ENCODE assay signal across 2 cellular contexts in the genomic region with DNA sequence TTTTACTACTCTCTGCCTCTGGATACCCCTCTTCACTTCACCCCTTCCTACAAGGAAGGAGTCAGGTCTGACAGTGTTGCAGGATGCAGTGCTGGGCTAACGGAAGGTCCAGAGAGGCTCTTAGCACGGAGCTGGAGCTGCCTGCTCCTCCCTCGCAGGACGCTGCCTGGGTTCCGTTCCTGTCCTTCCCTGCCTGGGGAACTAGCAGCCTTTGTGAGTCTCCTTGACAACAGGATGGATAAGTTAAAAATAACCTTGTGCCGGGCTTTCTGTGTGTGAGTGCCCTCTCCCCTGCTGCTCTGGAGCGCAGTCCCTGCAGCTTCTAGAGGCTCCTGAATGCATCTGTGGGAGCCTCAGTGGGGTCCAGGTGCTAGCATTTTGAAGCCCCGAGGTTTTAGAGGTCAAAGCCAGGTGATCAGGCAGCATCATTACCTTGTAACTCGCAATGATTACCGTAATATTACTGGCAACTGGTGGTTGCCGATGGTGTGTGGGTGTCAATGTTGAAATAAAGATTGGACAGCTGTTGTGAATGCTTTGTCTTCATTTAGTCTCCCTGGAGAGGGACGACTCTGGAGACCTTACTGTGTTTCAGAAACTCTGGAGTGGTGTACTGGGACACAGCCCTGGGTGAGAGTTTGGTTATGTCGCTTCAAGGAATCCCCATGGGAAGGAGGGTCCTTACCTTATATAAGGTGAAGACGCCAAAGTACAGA.
TF ChIP-seq lines count a peak whose summit lies in the region.

No MANE protein-coding gene starts in this region.

TF ChIP-seq in GM23338, 12 proteins besides CTCF, POLR2A, EP300 and RAD21 (continued from another document):
- no peak for TF ChIP-seq CREB1 (CRISPR knock-in tag; IDR thresholded peaks at IDR 0.05; ENCODE audit: low read depth)
- TF ChIP-seq, protein P1, sequence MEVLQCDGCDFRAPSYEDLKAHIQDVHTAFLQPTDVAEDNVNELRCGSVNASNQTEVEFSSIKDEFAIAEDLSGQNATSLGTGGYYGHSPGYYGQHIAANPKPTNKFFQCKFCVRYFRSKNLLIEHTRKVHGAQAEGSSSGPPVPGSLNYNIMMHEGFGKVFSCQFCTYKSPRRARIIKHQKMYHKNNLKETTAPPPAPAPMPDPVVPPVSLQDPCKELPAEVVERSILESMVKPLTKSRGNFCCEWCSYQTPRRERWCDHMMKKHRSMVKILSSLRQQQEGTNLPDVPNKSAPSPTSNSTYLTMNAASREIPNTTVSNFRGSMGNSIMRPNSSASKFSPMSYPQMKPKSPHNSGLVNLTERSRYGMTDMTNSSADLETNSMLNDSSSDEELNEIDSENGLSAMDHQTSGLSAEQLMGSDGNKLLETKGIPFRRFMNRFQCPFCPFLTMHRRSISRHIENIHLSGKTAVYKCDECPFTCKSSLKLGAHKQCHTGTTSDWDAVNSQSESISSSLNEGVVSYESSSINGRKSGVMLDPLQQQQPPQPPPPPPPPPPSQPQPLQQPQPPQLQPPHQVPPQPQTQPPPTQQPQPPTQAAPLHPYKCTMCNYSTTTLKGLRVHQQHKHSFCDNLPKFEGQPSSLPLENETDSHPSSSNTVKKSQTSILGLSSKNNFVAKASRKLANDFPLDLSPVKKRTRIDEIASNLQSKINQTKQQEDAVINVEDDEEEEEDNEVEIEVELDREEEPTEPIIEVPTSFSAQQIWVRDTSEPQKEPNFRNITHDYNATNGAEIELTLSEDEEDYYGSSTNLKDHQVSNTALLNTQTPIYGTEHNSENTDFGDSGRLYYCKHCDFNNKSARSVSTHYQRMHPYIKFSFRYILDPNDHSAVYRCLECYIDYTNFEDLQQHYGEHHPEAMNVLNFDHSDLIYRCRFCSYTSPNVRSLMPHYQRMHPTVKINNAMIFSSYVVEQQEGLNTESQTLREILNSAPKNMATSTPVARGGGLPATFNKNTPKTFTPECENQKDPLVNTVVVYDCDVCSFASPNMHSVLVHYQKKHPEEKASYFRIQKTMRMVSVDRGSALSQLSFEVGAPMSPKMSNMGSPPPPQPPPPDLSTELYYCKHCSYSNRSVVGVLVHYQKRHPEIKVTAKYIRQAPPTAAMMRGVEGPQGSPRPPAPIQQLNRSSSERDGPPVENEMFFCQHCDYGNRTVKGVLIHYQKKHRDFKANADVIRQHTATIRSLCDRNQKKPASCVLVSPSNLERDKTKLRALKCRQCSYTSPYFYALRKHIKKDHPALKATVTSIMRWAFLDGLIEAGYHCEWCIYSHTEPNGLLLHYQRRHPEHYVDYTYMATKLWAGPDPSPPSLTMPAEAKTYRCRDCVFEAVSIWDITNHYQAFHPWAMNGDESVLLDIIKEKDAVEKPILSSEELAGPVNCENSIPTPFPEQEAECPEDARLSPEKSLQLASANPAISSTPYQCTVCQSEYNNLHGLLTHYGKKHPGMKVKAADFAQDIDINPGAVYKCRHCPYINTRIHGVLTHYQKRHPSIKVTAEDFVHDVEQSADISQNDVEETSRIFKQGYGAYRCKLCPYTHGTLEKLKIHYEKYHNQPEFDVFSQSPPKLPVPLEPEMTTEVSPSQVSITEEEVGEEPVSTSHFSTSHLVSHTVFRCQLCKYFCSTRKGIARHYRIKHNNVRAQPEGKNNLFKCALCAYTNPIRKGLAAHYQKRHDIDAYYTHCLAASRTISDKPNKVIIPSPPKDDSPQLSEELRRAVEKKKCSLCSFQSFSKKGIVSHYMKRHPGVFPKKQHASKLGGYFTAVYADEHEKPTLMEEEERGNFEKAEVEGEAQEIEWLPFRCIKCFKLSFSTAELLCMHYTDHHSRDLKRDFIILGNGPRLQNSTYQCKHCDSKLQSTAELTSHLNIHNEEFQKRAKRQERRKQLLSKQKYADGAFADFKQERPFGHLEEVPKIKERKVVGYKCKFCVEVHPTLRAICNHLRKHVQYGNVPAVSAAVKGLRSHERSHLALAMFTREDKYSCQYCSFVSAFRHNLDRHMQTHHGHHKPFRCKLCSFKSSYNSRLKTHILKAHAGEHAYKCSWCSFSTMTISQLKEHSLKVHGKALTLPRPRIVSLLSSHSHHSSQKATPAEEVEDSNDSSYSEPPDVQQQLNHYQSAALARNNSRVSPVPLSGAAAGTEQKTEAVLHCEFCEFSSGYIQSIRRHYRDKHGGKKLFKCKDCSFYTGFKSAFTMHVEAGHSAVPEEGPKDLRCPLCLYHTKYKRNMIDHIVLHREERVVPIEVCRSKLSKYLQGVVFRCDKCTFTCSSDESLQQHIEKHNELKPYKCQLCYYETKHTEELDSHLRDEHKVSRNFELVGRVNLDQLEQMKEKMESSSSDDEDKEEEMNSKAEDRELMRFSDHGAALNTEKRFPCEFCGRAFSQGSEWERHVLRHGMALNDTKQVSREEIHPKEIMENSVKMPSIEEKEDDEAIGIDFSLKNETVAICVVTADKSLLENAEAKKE (CRISPR knock-in tag; IDR thresholded peaks at IDR 0.05) = no peak
- no peak for TF ChIP-seq ZNF331 (CRISPR knock-in tag; IDR thresholded peaks at IDR 0.05; ENCODE audit: low read depth)
- TF ChIP-seq, protein P2, sequence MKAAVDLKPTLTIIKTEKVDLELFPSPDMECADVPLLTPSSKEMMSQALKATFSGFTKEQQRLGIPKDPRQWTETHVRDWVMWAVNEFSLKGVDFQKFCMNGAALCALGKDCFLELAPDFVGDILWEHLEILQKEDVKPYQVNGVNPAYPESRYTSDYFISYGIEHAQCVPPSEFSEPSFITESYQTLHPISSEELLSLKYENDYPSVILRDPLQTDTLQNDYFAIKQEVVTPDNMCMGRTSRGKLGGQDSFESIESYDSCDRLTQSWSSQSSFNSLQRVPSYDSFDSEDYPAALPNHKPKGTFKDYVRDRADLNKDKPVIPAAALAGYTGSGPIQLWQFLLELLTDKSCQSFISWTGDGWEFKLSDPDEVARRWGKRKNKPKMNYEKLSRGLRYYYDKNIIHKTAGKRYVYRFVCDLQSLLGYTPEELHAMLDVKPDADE (IDR thresholded peaks at IDR 0.05) = no peak
- no peak for TF ChIP-seq EZH2phosphoT487 (IDR thresholded peaks at IDR 0.05; ENCODE audit: unreplicated experiment)
- no peak for TF ChIP-seq JUNB (IDR thresholded peaks at IDR 0.05; ENCODE audit: unreplicated experiment)

TF ChIP-seq in WTC11, 78 proteins besides CTCF, POLR2A, EP300 and RAD21 (continued from another document):
- TF ChIP-seq, protein P3, sequence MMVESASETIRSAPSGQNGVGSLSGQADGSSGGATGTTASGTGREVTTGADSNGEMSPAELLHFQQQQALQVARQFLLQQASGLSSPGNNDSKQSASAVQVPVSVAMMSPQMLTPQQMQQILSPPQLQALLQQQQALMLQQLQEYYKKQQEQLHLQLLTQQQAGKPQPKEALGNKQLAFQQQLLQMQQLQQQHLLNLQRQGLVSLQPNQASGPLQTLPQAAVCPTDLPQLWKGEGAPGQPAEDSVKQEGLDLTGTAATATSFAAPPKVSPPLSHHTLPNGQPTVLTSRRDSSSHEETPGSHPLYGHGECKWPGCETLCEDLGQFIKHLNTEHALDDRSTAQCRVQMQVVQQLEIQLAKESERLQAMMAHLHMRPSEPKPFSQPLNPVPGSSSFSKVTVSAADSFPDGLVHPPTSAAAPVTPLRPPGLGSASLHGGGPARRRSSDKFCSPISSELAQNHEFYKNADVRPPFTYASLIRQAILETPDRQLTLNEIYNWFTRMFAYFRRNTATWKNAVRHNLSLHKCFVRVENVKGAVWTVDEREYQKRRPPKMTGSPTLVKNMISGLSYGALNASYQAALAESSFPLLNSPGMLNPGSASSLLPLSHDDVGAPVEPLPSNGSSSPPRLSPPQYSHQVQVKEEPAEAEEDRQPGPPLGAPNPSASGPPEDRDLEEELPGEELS (CRISPR knock-in tag; IDR thresholded peaks at IDR 0.05) = no peak
- TF ChIP-seq CBFB (CRISPR knock-in tag; IDR thresholded peaks at IDR 0.05; ENCODE audit: low read depth) = no peak
